In the genomic region with DNA sequence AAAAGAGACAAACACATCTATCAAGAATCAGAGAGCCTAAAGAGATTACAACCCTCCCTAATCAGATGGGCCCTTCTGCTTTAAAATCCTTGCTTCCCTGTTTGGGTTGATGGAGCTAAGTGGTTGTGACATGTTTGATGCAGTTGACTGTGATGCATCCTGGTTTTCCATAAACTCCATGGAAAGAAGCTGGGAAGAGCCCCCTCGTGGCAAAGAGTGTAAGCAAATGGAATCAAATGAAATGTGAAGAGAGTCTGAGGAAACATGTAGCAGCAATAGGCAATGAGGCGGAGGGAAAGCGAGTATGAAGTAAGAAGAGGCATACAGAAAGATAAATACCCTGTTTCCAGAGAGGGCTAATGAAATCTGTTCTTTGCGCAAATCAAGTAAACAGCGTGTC, we compare ENCODE assay signal across 9 cellular contexts.
A peak's percentile ranks its signal among the peaks of the same experiment; 100 is the strongest.
DNase-seq lines count a peak whose midpoint lies in the region; ATAC-seq lines count a peak whose summit lies in the region.
"Had no signal": no experiment of that assay in that cellular context is flagged by ENCODE, and none has a peak within 500 bp of the region (broad histone marks: within the 10 kb centered on the region; RNA-seq: fewer than 3 reads in every experiment).

No MANE protein-coding gene starts in this region.

- H3K27ac ChIP-seq in effector memory CD4-positive, alpha-beta T cell (ENCODE audit: insufficient read depth, low read length, poor library complexity, severe bottlenecking), result no peak overlapping the region
- H3K27ac ChIP-seq: KMS-11 had no signal

- H3K27me3 ChIP-seq in effector memory CD4-positive, alpha-beta T cell (replicated peaks; ENCODE audit: control insufficient read depth, insufficient read depth, low read length, poor library complexity, severe bottlenecking), result no peaks in the 10 kb centered on the region

- H3K36me3 ChIP-seq in effector memory CD4-positive, alpha-beta T cell (ENCODE audit: control insufficient read depth, insufficient read depth, low read length), result no peaks in the 10 kb centered on the region

- no peak overlapping the region for H3K4me3 ChIP-seq in effector memory CD4-positive, alpha-beta T cell (ENCODE audit: insufficient read depth, low read depth, low read length, poor library complexity, severe bottlenecking)

- ATAC-seq in HG02571 (IDR thresholded peaks at IDR 0.05; ENCODE audit: unreplicated experiment) (no peak), HG03025 (IDR thresholded peaks at IDR 0.05; ENCODE audit: low FRiP score, unreplicated experiment) (no peak)

- H3K4me1 ChIP-seq in effector memory CD4-positive, alpha-beta T cell (ENCODE audit: control insufficient read depth, insufficient read depth, low read length, poor library complexity, severe bottlenecking), result no peaks in the 10 kb centered on the region

- H3K9me3 ChIP-seq in effector memory CD4-positive, alpha-beta T cell (ENCODE audit: control insufficient read depth, low read length), result no peaks in the 10 kb centered on the region

- peak; percentile 12 for DNase-seq in AG20443 (ENCODE audit: low spot score)
- peak; percentile 26 for DNase-seq in HuH-7 (ENCODE audit: low spot score)
- peak; percentile 49 for DNase-seq in astrocyte of the hippocampus (ENCODE audit: low read depth, low spot score)
- DNase-seq in kidney tubule cell (ENCODE audit: low spot score), result peak; percentile 49
- DNase-seq in central memory CD4-positive, alpha-beta T cell, result no peak
- DNase-seq in effector memory CD4-positive, alpha-beta T cell, result no peak

Comparison
In these comparisons a context has a peak if more than half of its experiments do, and no peak if none do; other contexts are left out.
1. DNase-seq: peak in AG20443 (single experiment), HuH-7 (single experiment), astrocyte of the hippocampus (single experiment) and kidney tubule cell (single experiment); none in central memory CD4-positive, alpha-beta T cell (single experiment) and effector memory CD4-positive, alpha-beta T cell (0 of 3).